Comparison of ENCODE assay signal across 16 cellular contexts in genomic region chr13:35621989-35622388, GRCh38.
DNase-seq lines count a peak whose midpoint lies in the region; ATAC-seq and TF ChIP-seq lines count a peak whose summit lies in the region.
"Had no signal": no experiment of that assay in that cellular context is flagged by ENCODE, and none has a peak within 500 bp of the region (broad histone marks: within the 10 kb centered on the region; RNA-seq: fewer than 3 reads in every experiment).

No MANE protein-coding gene starts in this region.

- no peak overlapping the region for H4K91ac ChIP-seq in IMR-90 (ENCODE audit: insufficient read depth, low read depth, low read length)

- CTCF ChIA-PET in activated CD8-positive, alpha-beta T cell treated with anti-CD3 and anti-CD28 coated beads, Interleukin-2, amount 10 ng/mL, durations not matched to agents 7 days and 5 days (lab: Charles Lee), result interaction anchor here (0.9 to 1.2 kb wide), 2 partner anchors 9 to 100 kb away, joined by 3 to 6 read pairs; no protein-coding TSS in a partner anchor
- CTCF ChIA-PET in activated CD8-positive, alpha-beta T cell treated with anti-CD3 and anti-CD28 coated beads for 36 hours (lab: Charles Lee), result interaction anchor here (1.7 kb wide), 1 partner anchor 9 kb away, joined by 7 read pairs; no protein-coding TSS in a partner anchor
- CTCF ChIA-PET in IMR-90 (lab: Yijun Ruan, JAX), result no interaction called here

- H3K23ac ChIP-seq in IMR-90 (ENCODE audit: low read depth, low read length), result no peak overlapping the region

- H2AK9ac ChIP-seq in IMR-90 (replicated peaks; ENCODE audit: low read depth, low read length, poor library complexity), result no peak overlapping the region

- no peak for ATAC-seq in activated CD8-positive, alpha-beta T cell treated with anti-CD3 and anti-CD28 coated beads, Interleukin-2, amount 10 ng/mL, durations not matched to agents 7 days and 5 days
- no peak for ATAC-seq in activated CD8-positive, alpha-beta T cell treated with anti-CD3 and anti-CD28 coated beads for 36 hours
- ATAC-seq in IMR-90 (ENCODE audit: low read depth), result no peak
- peak; percentile 57 to 79 (median 79) for ATAC-seq in natural killer cell
- ATAC-seq in GM19452 (IDR thresholded peaks at IDR 0.05; ENCODE audit: unreplicated experiment), result no peak
- ATAC-seq: gastroesophageal sphincter, left cardiac atrium had no signal

- H3K9ac ChIP-seq in IMR-90 (ENCODE audit: low read depth, low read length), result no peak overlapping the region

- no peak overlapping the region for H2AK5ac ChIP-seq in IMR-90 (ENCODE audit: low read depth, low read length)

- H3K18ac ChIP-seq in IMR-90 (ENCODE audit: low read depth, low read length), result no peak overlapping the region

- dilution Hi-C loops in IMR-90 (cut with HindIII; ENCODE audit: low sequenced_read_pairs, unreplicated experiment), result no loop called here

- no peaks in the 10 kb centered on the region for H3K27me3 ChIP-seq in IMR-90 (ENCODE audit: control insufficient read depth, insufficient read depth, low read length)
- H3K27me3 ChIP-seq: gastroesophageal sphincter, right atrium auricular region, SJSA1 had no signal

- H2AFZ ChIP-seq in IMR-90 (replicated peaks; ENCODE audit: low read length, poor library complexity), result no peak overlapping the region

- in situ Hi-C loops in IMR-90 (cut with MboI; ENCODE audit: low sequenced_read_pairs), result loop anchor here (10.0 kb wide), 1 partner anchor 333 kb away; no protein-coding TSS in a partner anchor

- H3K9me3 ChIP-seq in IMR-90 (ENCODE audit: control insufficient read depth, insufficient read depth, low read length), result no peaks in the 10 kb centered on the region
- H3K9me3 ChIP-seq: gastroesophageal sphincter, right atrium auricular region, SJSA1 had no signal

- H3K27ac ChIP-seq in IMR-90 (ENCODE audit: insufficient read depth, low read length), result no peak overlapping the region
- H3K27ac ChIP-seq: gastroesophageal sphincter, right atrium auricular region, SJSA1 had no signal

- TF ChIP-seq RAD21 in IMR-90 (IDR thresholded peaks at IDR 0.05; ENCODE audit: low read length), result no peak

- no peak overlapping the region for H2BK5ac ChIP-seq in IMR-90 (ENCODE audit: low read depth, low read length, poor library complexity, severe bottlenecking)

- DNase-seq in activated CD8-positive, alpha-beta T cell treated with anti-CD3 and anti-CD28 coated beads, Interleukin-2, amount 10 ng/mL, durations not matched to agents 7 days and 5 days, result no peak
- no peak for DNase-seq in activated CD8-positive, alpha-beta T cell treated with anti-CD3 and anti-CD28 coated beads for 36 hours
- peak; percentile 2 for DNase-seq in IMR-90
- peak; percentile 4 for DNase-seq in choroid plexus epithelial cell (ENCODE audit: low read depth)
- no peak for DNase-seq in natural killer cell
- no peak for DNase-seq in mesenteric fat pad (ENCODE audit: low spot score)
- no peak for DNase-seq in RPMI8226
- DNase-seq: amygdala, dermis blood vessel endothelial cell, left cardiac atrium, naive B cell had no signal

- no peaks in the 10 kb centered on the region for H3K27me3 Mint-ChIP-seq in activated CD8-positive, alpha-beta T cell treated with anti-CD3 and anti-CD28 coated beads, Interleukin-2, amount 10 ng/mL, durations not matched to agents 7 days and 5 days (ENCODE audit: low read depth)
- H3K27me3 Mint-ChIP-seq in activated CD8-positive, alpha-beta T cell treated with anti-CD3 and anti-CD28 coated beads for 36 hours, result no peaks in the 10 kb centered on the region
- H3K27me3 Mint-ChIP-seq in natural killer cell (ENCODE audit: low read depth in 2 of 2), result no peaks in the 10 kb centered on the region
- H3K27me3 Mint-ChIP-seq: stimulated activated naive CD8-positive, alpha-beta T cell treated with anti-CD3 and anti-CD28 coated beads, Interleukin-15, Interleukin-2, amounts not matched to agents 100 ng/mL and 50 ng/mL, for 24 hours had no signal

- H3K4me1 ChIP-seq in IMR-90 (ENCODE audit: control insufficient read depth, insufficient read depth, low read length), result no peaks in the 10 kb centered on the region
- H3K4me1 ChIP-seq: gastroesophageal sphincter, right atrium auricular region, SJSA1 had no signal

- BruUV-seq in IMR-90 (replicated peaks; lab: Mats Ljungman, UMichigan), result no TSS peak

- no peaks in the 10 kb centered on the region for H3K36me3 ChIP-seq in IMR-90 (ENCODE audit: control insufficient read depth, insufficient read depth, low read length)
- H3K36me3 ChIP-seq: gastroesophageal sphincter, right atrium auricular region, SJSA1 had no signal

- no peaks in the 10 kb centered on the region for H3K9me1 ChIP-seq in IMR-90 (ENCODE audit: insufficient read depth, low read length)

- no peak overlapping the region for H2BK20ac ChIP-seq in IMR-90 (ENCODE audit: low read depth, low read length)

- no peak overlapping the region for H3K4me2 ChIP-seq in IMR-90 (ENCODE audit: low read depth, low read length)

- H3K36me3 Mint-ChIP-seq in activated CD8-positive, alpha-beta T cell treated with anti-CD3 and anti-CD28 coated beads, Interleukin-2, amount 10 ng/mL, durations not matched to agents 7 days and 5 days (ENCODE audit: low read depth), result no peaks in the 10 kb centered on the region
- no peaks in the 10 kb centered on the region for H3K36me3 Mint-ChIP-seq in activated CD8-positive, alpha-beta T cell treated with anti-CD3 and anti-CD28 coated beads for 36 hours (ENCODE audit: low read depth)
- H3K36me3 Mint-ChIP-seq in natural killer cell, result no peaks in the 10 kb centered on the region
- H3K36me3 Mint-ChIP-seq: naive B cell had no signal

- H3K79me1 ChIP-seq in IMR-90 (ENCODE audit: low read depth in 1 of 2, low read length in 2 of 2), result no peaks in the 10 kb centered on the region

- no peaks in the 10 kb centered on the region for H3K9me3 Mint-ChIP-seq in activated CD8-positive, alpha-beta T cell treated with anti-CD3 and anti-CD28 coated beads, Interleukin-2, amount 10 ng/mL, durations not matched to agents 7 days and 5 days (ENCODE audit: insufficient read depth)
- H3K9me3 Mint-ChIP-seq in activated CD8-positive, alpha-beta T cell treated with anti-CD3 and anti-CD28 coated beads for 36 hours, result peaks cover 2% of the 10 kb centered on the region
- no peaks in the 10 kb centered on the region for H3K9me3 Mint-ChIP-seq in natural killer cell
- H3K9me3 Mint-ChIP-seq: stimulated activated naive CD8-positive, alpha-beta T cell treated with anti-CD3 and anti-CD28 coated beads, Interleukin-15, Interleukin-2, amounts not matched to agents 100 ng/mL and 50 ng/mL, for 24 hours had no signal

- intact Hi-C loops in activated CD8-positive, alpha-beta T cell treated with anti-CD3 and anti-CD28 coated beads for 36 hours (cut with micrococcal nuclease), result no loop called here
- intact Hi-C loops in IMR-90 (cut with micrococcal nuclease), result no loop called here
- intact Hi-C loops in natural killer cell (cut with micrococcal nuclease), result no loop called here

- no peak overlapping the region for H3K4me3 ChIP-seq in IMR-90 (ENCODE audit: insufficient read depth, low read depth, low read length)
- no peak overlapping the region for H3K4me3 ChIP-seq in choroid plexus epithelial cell (ENCODE audit: low read depth, low read length)
- H3K4me3 ChIP-seq: gastroesophageal sphincter, right atrium auricular region, SJSA1 had no signal

- peaks cover 13% of the 10 kb centered on the region for H3K4me1 Mint-ChIP-seq in activated CD8-positive, alpha-beta T cell treated with anti-CD3 and anti-CD28 coated beads, Interleukin-2, amount 10 ng/mL, durations not matched to agents 7 days and 5 days (ENCODE audit: low read depth)
- peaks cover 5% of the 10 kb centered on the region for H3K4me1 Mint-ChIP-seq in activated CD8-positive, alpha-beta T cell treated with anti-CD3 and anti-CD28 coated beads for 36 hours (ENCODE audit: low read depth)
- peaks cover 33 to 42% of the 10 kb centered on the region in 2 donors for H3K4me1 Mint-ChIP-seq in natural killer cell
- H3K4me1 Mint-ChIP-seq: naive B cell had no signal

- H4K5ac ChIP-seq in IMR-90 (ENCODE audit: low read depth, low read length), result no peak overlapping the region

- H3K27ac Mint-ChIP-seq in activated CD8-positive, alpha-beta T cell treated with anti-CD3 and anti-CD28 coated beads, Interleukin-2, amount 10 ng/mL, durations not matched to agents 7 days and 5 days, result peak overlapping the region; percentile 68
- no peak overlapping the region for H3K27ac Mint-ChIP-seq in activated CD8-positive, alpha-beta T cell treated with anti-CD3 and anti-CD28 coated beads for 36 hours
- H3K27ac Mint-ChIP-seq in natural killer cell, result peak overlapping the region; percentile 89 to 97
- H3K27ac Mint-ChIP-seq: naive B cell; stimulated activated naive CD8-positive, alpha-beta T cell treated with anti-CD3 and anti-CD28 coated beads, Interleukin-15, Interleukin-2, amounts not matched to agents 100 ng/mL and 50 ng/mL, for 24 hours had no signal

- H2BK15ac ChIP-seq in IMR-90 (ENCODE audit: low read depth, low read length), result no peak overlapping the region

- H3K4me3 Mint-ChIP-seq in activated CD8-positive, alpha-beta T cell treated with anti-CD3 and anti-CD28 coated beads, Interleukin-2, amount 10 ng/mL, durations not matched to agents 7 days and 5 days, result no peak overlapping the region
- no peak overlapping the region for H3K4me3 Mint-ChIP-seq in activated CD8-positive, alpha-beta T cell treated with anti-CD3 and anti-CD28 coated beads for 36 hours
- peak overlapping the region; percentile 18 for H3K4me3 Mint-ChIP-seq in natural killer cell
- H3K4me3 Mint-ChIP-seq: naive B cell; stimulated activated naive CD8-positive, alpha-beta T cell treated with anti-CD3 and anti-CD28 coated beads, Interleukin-15, Interleukin-2, amounts not matched to agents 100 ng/mL and 50 ng/mL, for 24 hours had no signal

- no peak for TF ChIP-seq POLR2A in IMR-90 (IDR thresholded peaks at IDR 0.05; ENCODE audit: low read depth, low read length)

- POLR2A ChIA-PET in activated CD8-positive, alpha-beta T cell treated with anti-CD3 and anti-CD28 coated beads, Interleukin-2, amount 10 ng/mL, durations not matched to agents 7 days and 5 days (lab: Charles Lee), result no interaction called here
- POLR2A ChIA-PET in activated CD8-positive, alpha-beta T cell treated with anti-CD3 and anti-CD28 coated beads for 36 hours (lab: Charles Lee), result no interaction called here
- POLR2A ChIA-PET in IMR-90 (lab: Charles Lee; ENCODE audit: unreplicated experiment), result no interaction called here

- H4K20me1 ChIP-seq in IMR-90 (ENCODE audit: insufficient read depth, low read length), result no peaks in the 10 kb centered on the region

- no peak overlapping the region for H3K14ac ChIP-seq in IMR-90 (replicated peaks; ENCODE audit: low read depth, low read length)

- TF ChIP-seq CTCF in activated CD8-positive, alpha-beta T cell treated with anti-CD3 and anti-CD28 coated beads for 36 hours (IDR thresholded peaks at IDR 0.05), result no peak
- TF ChIP-seq CTCF in IMR-90 (conservative IDR thresholded peaks at IDR 0.05; ENCODE audit: low read depth, low read length) (no peak), choroid plexus epithelial cell (conservative IDR thresholded peaks at IDR 0.05; ENCODE audit: low read depth, low read length) (no peak), natural killer cell (IDR thresholded peaks at IDR 0.05) (no peak)

- H2BK120ac ChIP-seq in IMR-90 (ENCODE audit: low read depth, low read length), result no peak overlapping the region

- H4K8ac ChIP-seq in IMR-90 (ENCODE audit: low read depth in 2 of 2, low read length in 2 of 2), result no peak overlapping the region

- no peak overlapping the region for H3K56ac ChIP-seq in IMR-90 (ENCODE audit: extremely low read depth, insufficient read depth, low read length)

- H3K4ac ChIP-seq in IMR-90 (ENCODE audit: low read depth, low read length), result no peak overlapping the region

Comparison
In these comparisons a context has a peak if more than half of its experiments do, and no peak if none do; other contexts are left out.
1. ATAC-seq: peak in natural killer cell (3 of 3); none in activated CD8-positive, alpha-beta T cell treated with anti-CD3 and anti-CD28 coated beads, Interleukin-2, amount 10 ng/mL, durations not matched to agents 7 days and 5 days (single experiment), activated CD8-positive, alpha-beta T cell treated with anti-CD3 and anti-CD28 coated beads for 36 hours (single experiment), IMR-90 (single experiment) and GM19452 (single experiment).
2. DNase-seq: peak in IMR-90 (single experiment) and choroid plexus epithelial cell (single experiment); none in activated CD8-positive, alpha-beta T cell treated with anti-CD3 and anti-CD28 coated beads, Interleukin-2, amount 10 ng/mL, durations not matched to agents 7 days and 5 days (single experiment), activated CD8-positive, alpha-beta T cell treated with anti-CD3 and anti-CD28 coated beads for 36 hours (single experiment), natural killer cell (single experiment), mesenteric fat pad (single experiment) and RPMI8226 (single experiment).